ENCODE assay signal across 1 cellular context in the genomic region with DNA sequence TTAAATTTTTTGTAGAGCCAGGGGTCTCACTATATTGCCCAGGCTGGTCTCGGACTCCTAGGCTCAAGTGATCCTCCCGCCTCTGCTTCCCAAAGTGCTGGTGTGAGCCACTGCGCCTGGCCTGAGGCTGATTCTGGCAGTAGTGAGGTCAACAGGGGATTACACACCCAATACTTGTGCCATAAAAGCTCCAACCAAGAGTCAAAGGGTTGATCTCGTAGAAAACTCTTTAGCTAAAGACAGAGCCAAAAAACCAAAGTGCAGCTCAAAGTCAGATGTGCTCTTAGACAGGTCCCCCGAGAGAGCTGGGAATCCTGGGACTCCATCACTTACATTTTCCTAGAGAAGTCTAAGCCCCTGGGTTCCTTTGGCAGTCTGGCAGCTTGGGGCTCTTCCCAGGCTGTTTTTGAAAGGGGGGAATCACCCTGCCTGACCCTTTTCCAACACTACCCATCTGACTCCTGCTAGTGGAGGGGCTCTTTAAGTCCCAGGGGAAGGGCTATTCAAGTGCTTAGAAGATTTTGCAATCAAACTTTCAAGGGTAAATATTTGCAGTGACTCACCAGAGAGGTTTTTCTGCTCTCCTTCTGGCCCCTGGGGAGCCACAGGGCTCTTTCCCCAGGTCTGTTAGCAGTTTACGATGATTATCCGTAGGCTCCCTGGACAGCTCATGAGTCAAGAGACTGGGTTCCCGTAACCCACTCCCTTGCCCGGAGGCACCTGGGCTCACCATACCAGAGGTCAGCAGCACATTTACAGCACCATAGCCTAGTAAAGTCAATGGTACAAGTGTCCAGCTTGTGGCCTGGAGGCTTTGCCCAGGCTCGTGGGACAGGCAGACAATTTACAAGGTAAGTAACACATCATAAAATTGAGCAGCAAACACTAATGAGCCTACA.
A peak's percentile ranks its signal among the peaks of the same experiment; 100 is the strongest.
TF ChIP-seq lines count a peak whose summit lies in the region.

No MANE protein-coding gene starts in this region.

TF ChIP-seq in HepG2, 621 proteins besides CTCF, POLR2A, EP300 and RAD21 (continued from another document and continues in another):
- TF ChIP-seq, protein P1, sequence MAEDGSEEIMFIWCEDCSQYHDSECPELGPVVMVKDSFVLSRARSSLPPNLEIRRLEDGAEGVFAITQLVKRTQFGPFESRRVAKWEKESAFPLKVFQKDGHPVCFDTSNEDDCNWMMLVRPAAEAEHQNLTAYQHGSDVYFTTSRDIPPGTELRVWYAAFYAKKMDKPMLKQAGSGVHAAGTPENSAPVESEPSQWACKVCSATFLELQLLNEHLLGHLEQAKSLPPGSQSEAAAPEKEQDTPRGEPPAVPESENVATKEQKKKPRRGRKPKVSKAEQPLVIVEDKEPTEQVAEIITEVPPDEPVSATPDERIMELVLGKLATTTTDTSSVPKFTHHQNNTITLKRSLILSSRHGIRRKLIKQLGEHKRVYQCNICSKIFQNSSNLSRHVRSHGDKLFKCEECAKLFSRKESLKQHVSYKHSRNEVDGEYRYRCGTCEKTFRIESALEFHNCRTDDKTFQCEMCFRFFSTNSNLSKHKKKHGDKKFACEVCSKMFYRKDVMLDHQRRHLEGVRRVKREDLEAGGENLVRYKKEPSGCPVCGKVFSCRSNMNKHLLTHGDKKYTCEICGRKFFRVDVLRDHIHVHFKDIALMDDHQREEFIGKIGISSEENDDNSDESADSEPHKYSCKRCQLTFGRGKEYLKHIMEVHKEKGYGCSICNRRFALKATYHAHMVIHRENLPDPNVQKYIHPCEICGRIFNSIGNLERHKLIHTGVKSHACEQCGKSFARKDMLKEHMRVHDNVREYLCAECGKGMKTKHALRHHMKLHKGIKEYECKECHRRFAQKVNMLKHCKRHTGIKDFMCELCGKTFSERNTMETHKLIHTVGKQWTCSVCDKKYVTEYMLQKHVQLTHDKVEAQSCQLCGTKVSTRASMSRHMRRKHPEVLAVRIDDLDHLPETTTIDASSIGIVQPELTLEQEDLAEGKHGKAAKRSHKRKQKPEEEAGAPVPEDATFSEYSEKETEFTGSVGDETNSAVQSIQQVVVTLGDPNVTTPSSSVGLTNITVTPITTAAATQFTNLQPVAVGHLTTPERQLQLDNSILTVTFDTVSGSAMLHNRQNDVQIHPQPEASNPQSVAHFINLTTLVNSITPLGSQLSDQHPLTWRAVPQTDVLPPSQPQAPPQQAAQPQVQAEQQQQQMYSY (CRISPR knock-in tag; IDR thresholded peaks at IDR 0.05): no peak
- TF ChIP-seq, protein P2, sequence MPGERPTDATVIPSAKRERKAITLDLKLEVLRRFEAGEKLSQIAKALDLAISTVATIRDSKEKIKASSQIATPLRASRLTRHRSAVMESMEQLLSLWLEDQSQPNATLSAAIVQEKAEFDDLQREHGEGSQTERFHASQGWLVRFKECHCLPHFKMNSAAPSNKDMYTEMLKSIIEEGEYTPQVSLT (CRISPR knock-in tag; IDR thresholded peaks at IDR 0.05; ENCODE audit: borderline replicate concordance, low read depth): no peak
- TF ChIP-seq HNF4G (IDR thresholded peaks at IDR 0.05; ENCODE audit: borderline replicate concordance, low read depth, low read length): peak; percentile 51; the same call in 1 of the 2 replicates
- TF ChIP-seq HNF4G (CRISPR knock-in tag; IDR thresholded peaks at IDR 0.05; ENCODE audit: borderline replicate concordance, low read depth): peak; percentile 48; the same call in 1 of the 2 replicates
- no peak for TF ChIP-seq ZMAT5 (CRISPR knock-in tag; IDR thresholded peaks at IDR 0.05; ENCODE audit: borderline replicate concordance, low read depth)
- TF ChIP-seq ZNF619 (CRISPR knock-in tag; IDR thresholded peaks at IDR 0.05): no peak
- TF ChIP-seq GPBP1L1 (CRISPR knock-in tag; IDR thresholded peaks at IDR 0.05): no peak
- TF ChIP-seq ZNF746 (CRISPR knock-in tag; IDR thresholded peaks at IDR 0.05): no peak; the same call in 1 of the 2 replicates
- no peak for TF ChIP-seq FOXK2 (IDR thresholded peaks at IDR 0.05)
- TF ChIP-seq, protein P3, sequence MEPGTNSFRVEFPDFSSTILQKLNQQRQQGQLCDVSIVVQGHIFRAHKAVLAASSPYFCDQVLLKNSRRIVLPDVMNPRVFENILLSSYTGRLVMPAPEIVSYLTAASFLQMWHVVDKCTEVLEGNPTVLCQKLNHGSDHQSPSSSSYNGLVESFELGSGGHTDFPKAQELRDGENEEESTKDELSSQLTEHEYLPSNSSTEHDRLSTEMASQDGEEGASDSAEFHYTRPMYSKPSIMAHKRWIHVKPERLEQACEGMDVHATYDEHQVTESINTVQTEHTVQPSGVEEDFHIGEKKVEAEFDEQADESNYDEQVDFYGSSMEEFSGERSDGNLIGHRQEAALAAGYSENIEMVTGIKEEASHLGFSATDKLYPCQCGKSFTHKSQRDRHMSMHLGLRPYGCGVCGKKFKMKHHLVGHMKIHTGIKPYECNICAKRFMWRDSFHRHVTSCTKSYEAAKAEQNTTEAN (CRISPR knock-in tag; conservative IDR thresholded peaks at IDR 0.05): peak; percentile 85
- TF ChIP-seq HOXA9 (CRISPR knock-in tag; IDR thresholded peaks at IDR 0.05; ENCODE audit: borderline replicate concordance): no peak
- no peak for TF ChIP-seq ZFP36L2 (CRISPR knock-in tag; IDR thresholded peaks at IDR 0.05)
- no peak for TF ChIP-seq SRSF9 (IDR thresholded peaks at IDR 0.05; ENCODE audit: borderline replicate concordance, insufficient read depth, low read depth, low read length, poor library complexity, severe bottlenecking)
- no peak for TF ChIP-seq ZNF841 (CRISPR knock-in tag; IDR thresholded peaks at IDR 0.05; ENCODE audit: borderline replicate concordance)
- TF ChIP-seq, protein P4, sequence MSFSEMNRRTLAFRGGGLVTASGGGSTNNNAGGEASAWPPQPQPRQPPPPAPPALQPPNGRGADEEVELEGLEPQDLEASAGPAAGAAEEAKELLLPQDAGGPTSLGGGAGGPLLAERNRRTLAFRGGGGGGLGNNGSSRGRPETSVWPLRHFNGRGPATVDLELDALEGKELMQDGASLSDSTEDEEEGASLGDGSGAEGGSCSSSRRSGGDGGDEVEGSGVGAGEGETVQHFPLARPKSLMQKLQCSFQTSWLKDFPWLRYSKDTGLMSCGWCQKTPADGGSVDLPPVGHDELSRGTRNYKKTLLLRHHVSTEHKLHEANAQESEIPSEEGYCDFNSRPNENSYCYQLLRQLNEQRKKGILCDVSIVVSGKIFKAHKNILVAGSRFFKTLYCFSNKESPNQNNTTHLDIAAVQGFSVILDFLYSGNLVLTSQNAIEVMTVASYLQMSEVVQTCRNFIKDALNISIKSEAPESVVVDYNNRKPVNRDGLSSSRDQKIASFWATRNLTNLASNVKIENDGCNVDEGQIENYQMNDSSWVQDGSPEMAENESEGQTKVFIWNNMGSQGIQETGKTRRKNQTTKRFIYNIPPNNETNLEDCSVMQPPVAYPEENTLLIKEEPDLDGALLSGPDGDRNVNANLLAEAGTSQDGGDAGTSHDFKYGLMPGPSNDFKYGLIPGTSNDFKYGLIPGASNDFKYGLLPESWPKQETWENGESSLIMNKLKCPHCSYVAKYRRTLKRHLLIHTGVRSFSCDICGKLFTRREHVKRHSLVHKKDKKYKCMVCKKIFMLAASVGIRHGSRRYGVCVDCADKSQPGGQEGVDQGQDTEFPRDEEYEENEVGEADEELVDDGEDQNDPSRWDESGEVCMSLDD (CRISPR knock-in tag; IDR thresholded peaks at IDR 0.05; ENCODE audit: borderline replicate concordance): peak; percentile 63; the same call in 1 of the 2 replicates
- no peak for TF ChIP-seq NR0B2 (CRISPR knock-in tag; IDR thresholded peaks at IDR 0.05)
- no peak for TF ChIP-seq ZNF296 (CRISPR knock-in tag; conservative IDR thresholded peaks at IDR 0.05)
- TF ChIP-seq CHD4 (IDR thresholded peaks at IDR 0.05; ENCODE audit: borderline replicate concordance, low read length): peak; percentile 77; the same call in 1 of the 2 replicates
- TF ChIP-seq TCF7 (IDR thresholded peaks at IDR 0.05; ENCODE audit: low read depth): peak; percentile 51; the same call in 1 of the 2 replicates
- TF ChIP-seq ESRRA (CRISPR knock-in tag; IDR thresholded peaks at IDR 0.05; ENCODE audit: low read depth): no peak
- peak; percentile 80 for TF ChIP-seq HDAC1 (CRISPR knock-in tag; IDR thresholded peaks at IDR 0.05)
- no peak for TF ChIP-seq CREB1 (IDR thresholded peaks at IDR 0.05)
- peak; percentile 47 for TF ChIP-seq CREB1 (CRISPR knock-in tag; IDR thresholded peaks at IDR 0.05)
- TF ChIP-seq ZNF232 (CRISPR knock-in tag; IDR thresholded peaks at IDR 0.05; ENCODE audit: borderline replicate concordance): 0 out of 2 replicates have a peak, but pooled peaks have one; percentile 57
- TF ChIP-seq ATF1 (CRISPR knock-in tag; IDR thresholded peaks at IDR 0.05): no peak; the same call in 1 of the 2 replicates
- no peak for TF ChIP-seq NR2F2 (IDR thresholded peaks at IDR 0.05; ENCODE audit: borderline replicate concordance, low read depth)
- TF ChIP-seq ATF7-NPFF (CRISPR knock-in tag; IDR thresholded peaks at IDR 0.05; ENCODE audit: low read depth): peak; percentile 48; the same call in 1 of the 2 replicates
- TF ChIP-seq GTF2F1 (IDR thresholded peaks at IDR 0.05; ENCODE audit: low read length): no peak
- TF ChIP-seq ZHX1 (CRISPR knock-in tag; IDR thresholded peaks at IDR 0.05; ENCODE audit: low read depth): no peak
- TF ChIP-seq HDAC6 (IDR thresholded peaks at IDR 0.05; ENCODE audit: low read depth, low read length): no peak
- TF ChIP-seq, protein P5, sequence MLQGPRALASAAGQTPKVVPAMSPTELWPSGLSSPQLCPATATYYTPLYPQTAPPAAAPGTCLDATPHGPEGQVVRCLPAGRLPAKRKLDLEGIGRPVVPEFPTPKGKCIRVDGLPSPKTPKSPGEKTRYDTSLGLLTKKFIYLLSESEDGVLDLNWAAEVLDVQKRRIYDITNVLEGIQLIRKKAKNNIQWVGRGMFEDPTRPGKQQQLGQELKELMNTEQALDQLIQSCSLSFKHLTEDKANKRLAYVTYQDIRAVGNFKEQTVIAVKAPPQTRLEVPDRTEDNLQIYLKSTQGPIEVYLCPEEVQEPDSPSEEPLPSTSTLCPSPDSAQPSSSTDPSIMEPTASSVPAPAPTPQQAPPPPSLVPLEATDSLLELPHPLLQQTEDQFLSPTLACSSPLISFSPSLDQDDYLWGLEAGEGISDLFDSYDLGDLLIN (CRISPR knock-in tag; IDR thresholded peaks at IDR 0.05; ENCODE audit: borderline replicate concordance): 0 out of 2 replicates have a peak, but pooled peaks have one; percentile 36
- TF ChIP-seq, protein P6, sequence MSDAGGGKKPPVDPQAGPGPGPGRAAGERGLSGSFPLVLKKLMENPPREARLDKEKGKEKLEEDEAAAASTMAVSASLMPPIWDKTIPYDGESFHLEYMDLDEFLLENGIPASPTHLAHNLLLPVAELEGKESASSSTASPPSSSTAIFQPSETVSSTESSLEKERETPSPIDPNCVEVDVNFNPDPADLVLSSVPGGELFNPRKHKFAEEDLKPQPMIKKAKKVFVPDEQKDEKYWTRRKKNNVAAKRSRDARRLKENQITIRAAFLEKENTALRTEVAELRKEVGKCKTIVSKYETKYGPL (CRISPR knock-in tag; IDR thresholded peaks at IDR 0.05): no peak
- no peak for TF ChIP-seq ZNF30 (CRISPR knock-in tag; IDR thresholded peaks at IDR 0.05)
- TF ChIP-seq, protein P7, sequence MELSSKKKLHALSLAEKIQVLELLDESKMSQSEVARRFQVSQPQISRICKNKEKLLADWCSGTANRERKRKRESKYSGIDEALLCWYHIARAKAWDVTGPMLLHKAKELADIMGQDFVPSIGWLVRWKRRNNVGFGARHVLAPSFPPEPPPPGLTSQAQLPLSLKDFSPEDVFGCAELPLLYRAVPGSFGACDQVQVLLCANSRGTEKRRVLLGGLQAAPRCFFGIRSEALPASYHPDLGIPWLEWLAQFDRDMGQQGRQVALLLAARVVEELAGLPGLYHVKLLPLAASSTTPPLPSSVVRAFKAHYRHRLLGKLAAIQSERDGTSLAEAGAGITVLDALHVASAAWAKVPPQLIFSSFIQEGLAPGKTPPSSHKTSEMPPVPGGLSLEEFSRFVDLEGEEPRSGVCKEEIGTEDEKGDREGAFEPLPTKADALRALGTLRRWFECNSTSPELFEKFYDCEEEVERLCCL (CRISPR knock-in tag; IDR thresholded peaks at IDR 0.05; ENCODE audit: borderline replicate concordance): no peak
- no peak for TF ChIP-seq FLYWCH1 (CRISPR knock-in tag; IDR thresholded peaks at IDR 0.05)
- TF ChIP-seq ZMYM2 (CRISPR knock-in tag; IDR thresholded peaks at IDR 0.05): peak; percentile 80; the same call in 1 of the 2 replicates
- no peak for TF ChIP-seq RNF2 (conservative IDR thresholded peaks at IDR 0.05; ENCODE audit: low read depth)
- TF ChIP-seq ZNF792 (CRISPR knock-in tag; IDR thresholded peaks at IDR 0.05): peak; percentile 77; the same call in 1 of the 2 replicates
- TF ChIP-seq ZNF883 (CRISPR knock-in tag; IDR thresholded peaks at IDR 0.05; ENCODE audit: not compliant biosample characterization): no peak
- TF ChIP-seq PHF21A (CRISPR knock-in tag; IDR thresholded peaks at IDR 0.05): peak; percentile 79; the same call in 1 of the 2 replicates
- peak; percentile 84 for TF ChIP-seq ZNF644 (CRISPR knock-in tag; IDR thresholded peaks at IDR 0.05; ENCODE audit: low read depth)
- no peak for TF ChIP-seq REL (CRISPR knock-in tag; conservative IDR thresholded peaks at IDR 0.05)
